9 cellular contexts compared by ENCODE assay signal in the genomic region with DNA sequence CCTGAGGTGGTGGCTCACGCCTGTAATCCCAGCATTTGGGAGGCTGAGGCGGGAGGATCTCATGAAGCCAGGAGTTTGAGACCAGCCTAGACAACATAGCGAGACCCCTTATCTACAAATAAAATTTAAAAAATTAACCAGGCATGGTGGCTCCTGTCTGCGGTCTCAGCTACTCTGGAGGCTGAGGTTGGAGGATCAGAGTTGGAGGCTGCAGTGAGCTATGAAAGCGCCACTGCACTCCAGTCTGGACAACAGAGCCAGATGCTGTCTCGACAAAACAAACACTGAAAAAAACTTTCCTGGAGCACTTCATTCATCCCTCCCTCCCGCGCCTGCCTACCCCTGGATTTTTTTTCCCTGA. TPM values are rescaled to one million over a fixed set of nuclear protein-coding genes. Genes with fewer than 3 reads are reported as not detected.
A peak's percentile ranks its signal among the peaks of the same experiment; 100 is the strongest.
DNase-seq lines count a peak whose midpoint lies in the region; ATAC-seq and TF ChIP-seq lines count a peak whose summit lies in the region.
"Had no signal": no experiment of that assay in that cellular context is flagged by ENCODE, and none has a peak within 500 bp of the region (broad histone marks: within the 10 kb centered on the region; RNA-seq: fewer than 3 reads in every experiment).

No MANE protein-coding gene starts in this region.

- no peak overlapping the region for H3K9ac ChIP-seq in iPS-15b (ENCODE audit: low read depth, low read length)

- H3K27me3 ChIP-seq in iPS-15b (ENCODE audit: control insufficient read depth, insufficient read depth, low read length), result no peaks in the 10 kb centered on the region

- no peaks in the 10 kb centered on the region for H3K4me1 ChIP-seq in iPS-15b (ENCODE audit: control insufficient read depth, insufficient read depth, low read length)

- H3K4me3 Mint-ChIP-seq in stimulated activated naive B cell treated with anti-CD40 and anti-IgM and Interleukin-4, amounts not matched to agents 10 μg/mL and 1 μg/mL and 100 μg/mL, for 72 hours, result peak overlapping the region; percentile 84 to 87

- H3K9me3 ChIP-seq in iPS-15b (ENCODE audit: control insufficient read depth, insufficient read depth, low read length), result no peaks in the 10 kb centered on the region

- peaks cover under 1 to 4% of the 10 kb centered on the region in 2 donors for H3K36me3 Mint-ChIP-seq in stimulated activated naive B cell treated with anti-CD40 and anti-IgM and Interleukin-4, amounts not matched to agents 10 μg/mL and 1 μg/mL and 100 μg/mL, for 72 hours

- H3K9me3 Mint-ChIP-seq in stimulated activated naive B cell treated with anti-CD40 and anti-IgM and Interleukin-4, amounts not matched to agents 10 μg/mL and 1 μg/mL and 100 μg/mL, for 72 hours, result no peaks in the 10 kb centered on the region

- peaks cover 11 to 26% of the 10 kb centered on the region in 2 donors for H3K4me1 Mint-ChIP-seq in stimulated activated naive B cell treated with anti-CD40 and anti-IgM and Interleukin-4, amounts not matched to agents 10 μg/mL and 1 μg/mL and 100 μg/mL, for 72 hours

- H3K4me3 ChIP-seq in iPS-15b (ENCODE audit: low read depth, low read length), result peak overlapping the region; percentile 49

- H3K36me3 ChIP-seq in iPS-15b (ENCODE audit: control insufficient read depth, insufficient read depth, low read length), result peaks cover 10% of the 10 kb centered on the region

- peaks cover 15 to 22% of the 10 kb centered on the region in 2 donors for H3K27me3 Mint-ChIP-seq in stimulated activated naive B cell treated with anti-CD40 and anti-IgM and Interleukin-4, amounts not matched to agents 10 μg/mL and 1 μg/mL and 100 μg/mL, for 72 hours

- no peak for TF ChIP-seq CTCF in VCaP (conservative IDR thresholded peaks at IDR 0.05)

- no peak for ATAC-seq in stimulated activated naive B cell treated with anti-CD40 and anti-IgM and Interleukin-4, amounts not matched to agents 10 μg/mL and 1 μg/mL and 100 μg/mL, for 72 hours (replicated peaks)
- no peak for ATAC-seq in HG03095 (IDR thresholded peaks at IDR 0.05; ENCODE audit: unreplicated experiment)

- H3K27ac ChIP-seq in VCaP, result peak overlapping the region; percentile 80

- peak; percentile 68 for DNase-seq in DMS153 (lab: John Stamatoyannopoulos, UW)
- no peak for DNase-seq in DMS153 treated with DMSO at 0.1 percent for 48 hours (lab: John Stamatoyannopoulos, UW; ENCODE audit: unreplicated experiment)
- DNase-seq in stimulated activated naive B cell treated with anti-CD40 and anti-IgM and Interleukin-4, amounts not matched to agents 10 μg/mL and 1 μg/mL and 100 μg/mL, for 72 hours, result no peak
- DNase-seq in germinal center (ENCODE audit: low spot score), result no peak
- DNase-seq in dermis blood vessel endothelial cell, result no peak

- no peak overlapping the region for H3K27ac Mint-ChIP-seq in stimulated activated naive B cell treated with anti-CD40 and anti-IgM and Interleukin-4, amounts not matched to agents 10 μg/mL and 1 μg/mL and 100 μg/mL, for 72 hours

RNA-seq across cellular contexts. Expression of gene ATG4D, which starts 0.7 kb away (rescaled TPM):
- total RNA-seq in dermis blood vessel endothelial cell, result 9.5 and 12.6 TPM in 2 replicates

RNA-seq across cellular contexts. Expression of gene KRI1, which starts 22.8 kb away (rescaled TPM):
- 8.6 and 11.2 TPM in 2 replicates for total RNA-seq in dermis blood vessel endothelial cell

RNA-seq across cellular contexts. Expression of gene CDKN2D, which starts 25.7 kb away (rescaled TPM):
- 4.6 and 7.6 TPM in 2 replicates for total RNA-seq in dermis blood vessel endothelial cell

RNA-seq across cellular contexts. Expression of gene S1PR5, which starts 25.8 kb away (rescaled TPM):
- under 0.01 TPM in 1 of 2 replicates, not detected in the other for total RNA-seq in dermis blood vessel endothelial cell
- total RNA-seq: dermis microvascular lymphatic vessel endothelial cell had no signal

RNA-seq across cellular contexts. Expression of gene KEAP1, which starts 39.9 kb away (rescaled TPM):
- total RNA-seq in dermis blood vessel endothelial cell, result 125 and 147 TPM in 2 replicates
